ENCODE assay signal across 25 cellular contexts in the genomic region with DNA sequence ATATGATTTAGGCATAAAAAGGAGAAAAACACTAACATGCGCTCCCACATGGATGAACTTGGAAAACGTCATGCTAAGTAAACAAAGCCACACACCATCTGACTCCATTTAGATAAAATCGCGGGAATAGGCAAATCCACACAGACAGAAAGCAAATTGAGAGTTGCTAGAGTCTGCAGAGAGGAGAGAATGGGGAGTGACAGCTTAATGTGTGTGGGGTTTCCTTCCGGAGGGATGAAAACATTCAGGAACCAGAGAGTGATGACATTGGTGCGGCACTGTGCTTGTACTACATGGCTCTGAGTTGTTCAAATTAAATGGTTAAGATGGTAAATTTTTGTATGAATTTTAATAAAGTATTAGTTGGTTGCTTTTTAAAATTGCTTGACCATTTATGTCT.
DNase-seq lines count a peak whose midpoint lies in the region; ATAC-seq and TF ChIP-seq lines count a peak whose summit lies in the region.
"Had no signal": no experiment of that assay in that cellular context is flagged by ENCODE, and none has a peak within 500 bp of the region (broad histone marks: within the 10 kb centered on the region; RNA-seq: fewer than 3 reads in every experiment).

No MANE protein-coding gene starts in this region.

- DNase-seq in activated naive CD8-positive, alpha-beta T cell treated with anti-CD3 and anti-CD28 coated beads for 36 hours, result no peak
- no peak for DNase-seq in PC-9
- DNase-seq in chondrocyte (ENCODE audit: low spot score), result no peak
- DNase-seq in smooth muscle cell (lab: John Stamatoyannopoulos, UW; ENCODE audit: unreplicated experiment), result no peak
- no peak for DNase-seq in NCI-H82 (lab: John Stamatoyannopoulos, UW)
- no peak for DNase-seq in upper lobe of left lung
- no peak for DNase-seq in EL
- DNase-seq: AML-193; CD4-positive, alpha-beta T cell; H9; NCI-H1092; NCI-H1417 treated with DMSO at 0.1 percent for 48 hours; NCI-H187; NCI-H2081 treated with DMSO at 0.1 percent for 48 hours; NCI-H2171; NCI-H226; NCI-H510A; NCI-H748 treated with DMSO at 0.1 percent for 48 hours; PC-3; SHP77 had no signal

- H3K27ac Mint-ChIP-seq in activated naive CD8-positive, alpha-beta T cell, result peak overlapping the region; percentile 7
- H3K27ac Mint-ChIP-seq in activated naive CD8-positive, alpha-beta T cell treated with anti-CD3 and anti-CD28 coated beads for 36 hours, result no peak overlapping the region
- peak overlapping the region; percentile 99 for H3K27ac Mint-ChIP-seq in chondrocyte (ENCODE audit: unreplicated experiment)
- H3K27ac Mint-ChIP-seq: CD4-positive, alpha-beta T cell; GM23338; H9 had no signal

- H3K36me3 ChIP-seq in PC-9 (ENCODE audit: low read depth) (no peaks in the 10 kb centered on the region), smooth muscle cell (ENCODE audit: low read depth) (no peaks in the 10 kb centered on the region), upper lobe of left lung (no peaks in the 10 kb centered on the region)
- H3K36me3 ChIP-seq: BLaER1 treated with 17β-estradiol and CSF1 and Interleukin-3, amounts not matched to agents 10 nM and 100 nM had no signal

- 79% methylated on average over 6 of the region's 6 CpGs for WGBS in smooth muscle cell (ENCODE audit: low lambda C conversion rate)
- 94% methylated on average over 6 of the region's 6 CpGs for WGBS in upper lobe of left lung, 2 donors

- POLR2A ChIA-PET in PC-9 (lab: Charles Lee; ENCODE audit: unreplicated experiment), result interaction anchor here (0.6 kb wide), 2 partner anchors 445 to 560 kb away, joined by 3 to 4 read pairs; no protein-coding TSS in a partner anchor

- H3K79me2 ChIP-seq in PC-9 (ENCODE audit: low read depth) (no peaks in the 10 kb centered on the region), smooth muscle cell (ENCODE audit: low read depth) (no peaks in the 10 kb centered on the region)

- H3K27ac ChIP-seq in PC-9 (peak overlapping the region; percentile 93; the same call in 1 of the 2 replicates), smooth muscle cell (ENCODE audit: low read depth) (peak overlapping the region; percentile 94), upper lobe of left lung (no peak overlapping the region)
- H3K27ac ChIP-seq: KMS-11 had no signal

- H3K27me3 ChIP-seq in PC-9 (ENCODE audit: insufficient read depth, low read depth), result no peaks in the 10 kb centered on the region
- no peaks in the 10 kb centered on the region for H3K27me3 ChIP-seq in smooth muscle cell (ENCODE audit: low read depth)
- H3K27me3 ChIP-seq in upper lobe of left lung, result no peaks in the 10 kb centered on the region
- H3K27me3 ChIP-seq: BLaER1 treated with 17β-estradiol and CSF1 and Interleukin-3, amounts not matched to agents 10 nM and 100 nM had no signal

- peaks cover 18% of the 10 kb centered on the region for H3K4me1 Mint-ChIP-seq in activated naive CD8-positive, alpha-beta T cell (ENCODE audit: low read depth)
- H3K4me1 Mint-ChIP-seq in activated naive CD8-positive, alpha-beta T cell treated with anti-CD3 and anti-CD28 coated beads for 36 hours, result peaks cover 4% of the 10 kb centered on the region
- peaks cover 41% of the 10 kb centered on the region for H3K4me1 Mint-ChIP-seq in chondrocyte (ENCODE audit: low read depth)
- H3K4me1 Mint-ChIP-seq: IgD-negative memory B cell had no signal

- no peak for TF ChIP-seq EP300 in upper lobe of left lung (IDR thresholded peaks at IDR 0.05)

- TF ChIP-seq CTCF in PC-9 (conservative IDR thresholded peaks at IDR 0.05), result no peak
- TF ChIP-seq CTCF in chondrocyte (IDR thresholded peaks at IDR 0.05), result no peak
- no peak for TF ChIP-seq CTCF in smooth muscle cell (IDR thresholded peaks at IDR 0.05; ENCODE audit: borderline replicate concordance, insufficient read depth, poor library complexity, severe bottlenecking)
- TF ChIP-seq CTCF in upper lobe of left lung (IDR thresholded peaks at IDR 0.05), result no peak

- TF ChIP-seq POLR2A in upper lobe of left lung (IDR thresholded peaks at IDR 0.05), result no peak

- no peaks in the 10 kb centered on the region for H3K27me3 Mint-ChIP-seq in activated naive CD8-positive, alpha-beta T cell
- peaks cover 8% of the 10 kb centered on the region for H3K27me3 Mint-ChIP-seq in activated naive CD8-positive, alpha-beta T cell treated with anti-CD3 and anti-CD28 coated beads for 36 hours
- H3K27me3 Mint-ChIP-seq in chondrocyte (ENCODE audit: low read depth), result no peaks in the 10 kb centered on the region

- H2AFZ ChIP-seq in PC-9, result no peak overlapping the region
- no peak overlapping the region for H2AFZ ChIP-seq in smooth muscle cell (ENCODE audit: low read depth)

- BruUV-seq in PC-9 (replicated peaks; lab: Mats Ljungman, UMichigan), result no TSS peak

- no peak overlapping the region for H3K4me3 Mint-ChIP-seq in activated naive CD8-positive, alpha-beta T cell
- no peak overlapping the region for H3K4me3 Mint-ChIP-seq in activated naive CD8-positive, alpha-beta T cell treated with anti-CD3 and anti-CD28 coated beads for 36 hours
- H3K4me3 Mint-ChIP-seq in chondrocyte (ENCODE audit: unreplicated experiment), result no peak overlapping the region
- H3K4me3 Mint-ChIP-seq: CD4-positive, alpha-beta T cell; GM23338; H9; IgD-negative memory B cell had no signal

- intact Hi-C loops in PC-9 (cut with micrococcal nuclease; ENCODE audit: unreplicated experiment), result loop anchor here (5.0 to 10.0 kb wide), 7 partner anchors 101 to 1148 kb away; no protein-coding TSS in a partner anchor

- H3K9me3 Mint-ChIP-seq in activated naive CD8-positive, alpha-beta T cell (ENCODE audit: low read depth), result no peaks in the 10 kb centered on the region
- H3K9me3 Mint-ChIP-seq in activated naive CD8-positive, alpha-beta T cell treated with anti-CD3 and anti-CD28 coated beads for 36 hours, result no peaks in the 10 kb centered on the region
- H3K9me3 Mint-ChIP-seq in chondrocyte (ENCODE audit: low read depth), result peaks cover 2% of the 10 kb centered on the region
- H3K9me3 Mint-ChIP-seq: CD4-positive, alpha-beta T cell; GM23338; H9 had no signal

- H3K4me2 ChIP-seq in PC-9, result no peak overlapping the region
- H3K4me2 ChIP-seq in smooth muscle cell, result no peak overlapping the region
- H3K4me2 ChIP-seq: GM23338, KMS-11 had no signal

- H3K9ac ChIP-seq in smooth muscle cell (ENCODE audit: low read depth), result no peak overlapping the region
- H3K9ac ChIP-seq: KMS-11 had no signal

- H3K36me3 Mint-ChIP-seq in activated naive CD8-positive, alpha-beta T cell, result no peaks in the 10 kb centered on the region
- H3K36me3 Mint-ChIP-seq in activated naive CD8-positive, alpha-beta T cell treated with anti-CD3 and anti-CD28 coated beads for 36 hours, result no peaks in the 10 kb centered on the region
- no peaks in the 10 kb centered on the region for H3K36me3 Mint-ChIP-seq in chondrocyte (ENCODE audit: low read depth)
- H3K36me3 Mint-ChIP-seq: IgD-negative memory B cell had no signal

- H4K20me1 ChIP-seq in PC-9 (ENCODE audit: insufficient read depth) (no peaks in the 10 kb centered on the region), smooth muscle cell (ENCODE audit: low read depth) (no peaks in the 10 kb centered on the region)
- H4K20me1 ChIP-seq: BLaER1 treated with 17β-estradiol and CSF1 and Interleukin-3, amounts not matched to agents 10 nM and 100 nM had no signal

- H3K4me1 ChIP-seq in PC-9 (replicated peaks; ENCODE audit: insufficient read depth) (peaks cover 23% of the 10 kb centered on the region), smooth muscle cell (ENCODE audit: low read depth) (no peaks in the 10 kb centered on the region), upper lobe of left lung (peaks cover 7 to 14% (median 9%) of the 10 kb centered on the region in 4 donors)

- H3K9me3 ChIP-seq in PC-9 (ENCODE audit: insufficient read depth, low read depth) (no peaks in the 10 kb centered on the region), smooth muscle cell (replicated peaks; ENCODE audit: low read depth) (no peaks in the 10 kb centered on the region), upper lobe of left lung (no peaks in the 10 kb centered on the region)

- H3K9me2 ChIP-seq in PC-9 (ENCODE audit: insufficient read depth), result no peaks in the 10 kb centered on the region

- ATAC-seq in upper lobe of left lung (ENCODE audit: low FRiP score in 2 of 2), result no peak
- ATAC-seq: GM23338, PC-3 had no signal

- CTCF ChIA-PET in PC-9 (lab: Charles Lee), result no interaction called here

- H3K4me3 ChIP-seq in PC-9, result no peak overlapping the region
- no peak overlapping the region for H3K4me3 ChIP-seq in smooth muscle cell
- no peak overlapping the region for H3K4me3 ChIP-seq in upper lobe of left lung
- H3K4me3 ChIP-seq: BLaER1 treated with 17β-estradiol and CSF1 and Interleukin-3, amounts not matched to agents 10 nM and 100 nM; GM23338 had no signal

- H3F3A ChIP-seq in PC-9 (ENCODE audit: insufficient read depth, low read depth) (peaks cover 18% of the 10 kb centered on the region; the same call in 1 of the 2 replicates), smooth muscle cell (ENCODE audit: low read depth) (peaks cover 20% of the 10 kb centered on the region)

Comparison
In these comparisons a context has a peak if more than half of its experiments do, and no peak if none do; other contexts are left out.
1. H3K27ac ChIP-seq: peak in PC-9 (single experiment) and smooth muscle cell (single experiment); none in upper lobe of left lung (0 of 4).